In the genomic region with DNA sequence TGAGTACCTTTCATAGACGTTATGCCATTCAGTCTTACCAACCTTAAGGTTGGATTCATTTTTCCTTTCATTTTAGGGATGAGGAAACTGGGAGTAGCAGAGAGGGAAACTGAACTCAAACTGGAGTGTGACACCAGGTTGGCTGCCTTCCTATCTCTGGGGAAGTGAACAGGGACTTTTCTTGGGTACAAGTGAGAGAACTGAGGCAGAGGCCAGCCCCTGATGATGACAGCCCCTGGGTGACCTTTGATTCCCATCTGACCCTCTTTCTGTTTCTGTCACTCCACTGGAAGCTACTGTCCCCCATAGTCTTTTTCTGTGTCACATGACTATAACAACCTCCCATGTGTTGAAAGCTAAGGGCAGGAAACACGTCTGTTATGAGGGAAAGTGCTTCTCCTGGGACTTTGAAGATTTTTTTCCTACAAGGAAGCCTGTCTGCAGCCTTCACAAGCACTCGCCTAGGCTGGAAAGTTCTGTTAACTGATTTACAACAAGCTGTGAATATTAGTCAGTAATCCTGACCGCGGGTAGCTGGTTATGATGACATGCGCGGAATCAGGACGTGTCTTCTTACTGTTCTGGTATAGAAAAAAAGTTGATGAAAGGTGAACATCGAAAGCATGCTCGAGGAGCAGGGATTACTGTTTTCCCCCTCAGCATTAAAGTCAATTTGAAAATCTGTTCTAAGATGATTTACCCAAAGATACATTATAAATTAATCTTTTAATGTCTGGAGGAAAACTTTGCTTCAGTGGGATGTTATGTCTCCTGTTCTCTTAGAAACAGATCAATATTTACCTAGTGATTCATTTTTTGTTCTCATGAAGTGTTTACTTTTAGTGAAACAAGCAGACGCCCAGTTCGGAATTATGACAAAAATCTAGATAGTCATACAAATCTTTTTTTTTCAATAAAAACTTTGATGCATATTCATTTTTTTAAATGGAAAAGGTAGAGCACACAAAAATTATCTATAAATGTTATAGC, we compare ENCODE assay signal across 10 cellular contexts. TPM values are rescaled to one million over a fixed set of nuclear protein-coding genes. Genes with fewer than 3 reads are reported as not detected.
DNase-seq lines count a peak whose midpoint lies in the region; ATAC-seq and TF ChIP-seq lines count a peak whose summit lies in the region.
"Had no signal": no experiment of that assay in that cellular context is flagged by ENCODE, and none has a peak within 500 bp of the region (broad histone marks: within the 10 kb centered on the region; RNA-seq: fewer than 3 reads in every experiment).

No MANE protein-coding gene starts in this region.

- H3K36me3 ChIP-seq in gastroesophageal sphincter (peaks cover 0 to 51% of the 10 kb centered on the region in 2 donors), OCI-LY7 (ENCODE audit: insufficient read depth, low read length) (peaks cover 8% of the 10 kb centered on the region; the same call in 1 of the 2 replicates)

- no peaks in the 10 kb centered on the region for H3K9me2 ChIP-seq in OCI-LY7 (ENCODE audit: insufficient read depth, low read length)

- ATAC-seq in T-helper 17 cell = no peak
- peak; percentile 65 for ATAC-seq in gastroesophageal sphincter
- ATAC-seq in sciatic nerve = peak; percentile 81
- ATAC-seq in HG03159 (IDR thresholded peaks at IDR 0.05; ENCODE audit: unreplicated experiment) = no peak

- no TSS peak for BruUV-seq in OCI-LY7 (replicated peaks; lab: Mats Ljungman, UMichigan)

- H3K27me3 ChIP-seq in gastroesophageal sphincter = no peaks in the 10 kb centered on the region

- WGBS in gastroesophageal sphincter (ENCODE audit: low coverage in 1 of 2), 2 donors = 9 to 16% methylated on average over 10 to 11 of the region's 12 CpGs

- intact Hi-C loops in sciatic nerve (cut with DNase I) = no loop called here
- intact Hi-C loops in OCI-LY7 (cut with micrococcal nuclease; ENCODE audit: unreplicated experiment) = no loop called here
- intact Hi-C loops in posterior vena cava (cut with DNase I) = no loop called here

- TF ChIP-seq EP300 in gastroesophageal sphincter (IDR thresholded peaks at IDR 0.05) = no peak

- no peak overlapping the region for H3K4me3 ChIP-seq in gastroesophageal sphincter
- no peak overlapping the region for H3K4me3 ChIP-seq in OCI-LY7 (ENCODE audit: low read depth, low read length, poor library complexity, severe bottlenecking)

- H3K4me1 Mint-ChIP-seq in T-helper 17 cell = peaks cover 9% of the 10 kb centered on the region
- H3K4me1 Mint-ChIP-seq: activated B cell treated with CpG ODN at 0.5 μM for 24 hours had no signal

- peaks cover 8 to 95% (median 28%) of the 10 kb centered on the region in 3 donors for H3K4me1 ChIP-seq in gastroesophageal sphincter
- H3K4me1 ChIP-seq in OCI-LY7 (ENCODE audit: insufficient read depth, low read length, poor library complexity, severe bottlenecking) = peaks cover 4% of the 10 kb centered on the region

- no peaks in the 10 kb centered on the region for H3K27me3 Mint-ChIP-seq in T-helper 17 cell
- H3K27me3 Mint-ChIP-seq: activated B cell treated with CpG ODN at 0.5 μM for 24 hours had no signal

- no peaks in the 10 kb centered on the region for H3K9me3 ChIP-seq in T-helper 17 cell (ENCODE audit: control insufficient read depth, low read length, poor library complexity, severe bottlenecking)
- H3K9me3 ChIP-seq in gastroesophageal sphincter = no peaks in the 10 kb centered on the region
- no peaks in the 10 kb centered on the region for H3K9me3 ChIP-seq in OCI-LY7 (ENCODE audit: low read length)

- H3K4me3 Mint-ChIP-seq in T-helper 17 cell = no peak overlapping the region
- H3K4me3 Mint-ChIP-seq: activated B cell treated with CpG ODN at 0.5 μM for 24 hours had no signal

- DNase-seq in GM04503 (ENCODE audit: low read depth) (peak; percentile 39), T-helper 17 cell (no peak), sciatic nerve (ENCODE audit: low spot score) (no peak), OCI-LY7 (ENCODE audit: low spot score) (no peak), posterior vena cava (ENCODE audit: low spot score) (no peak), GDM1 (lab: John Stamatoyannopoulos, UW) (no peak)
- DNase-seq: activated B cell treated with CpG ODN at 0.5 μM for 24 hours, MV-4-11 had no signal

- CTCF ChIA-PET in OCI-LY7 (lab: Charles Lee; ENCODE audit: unreplicated experiment) = no interaction called here

- no peak overlapping the region for H3K4me2 ChIP-seq in OCI-LY7 (ENCODE audit: low read length)

- H3K27ac ChIP-seq in gastroesophageal sphincter (peak overlapping the region; percentile 81 to 90 (median 84)), OCI-LY7 (ENCODE audit: low read depth, low read length, poor library complexity, severe bottlenecking) (no peak overlapping the region)

- H2AFZ ChIP-seq in OCI-LY7 (ENCODE audit: low read length) = no peak overlapping the region

- peak overlapping the region; percentile 9 for H3K27ac Mint-ChIP-seq in T-helper 17 cell
- H3K27ac Mint-ChIP-seq: activated B cell treated with CpG ODN at 0.5 μM for 24 hours had no signal

- TF ChIP-seq CTCF in gastroesophageal sphincter (IDR thresholded peaks at IDR 0.05) (no peak), OCI-LY7 (conservative IDR thresholded peaks at IDR 0.05; ENCODE audit: low read length) (no peak)

- peaks cover 6% of the 10 kb centered on the region for H3K36me3 Mint-ChIP-seq in T-helper 17 cell (ENCODE audit: low read depth)

- POLR2A ChIA-PET in OCI-LY7 (lab: Charles Lee) = no interaction called here

- no peak for TF ChIP-seq POLR2A in gastroesophageal sphincter (IDR thresholded peaks at IDR 0.05)

- H4K20me1 ChIP-seq in OCI-LY7 (ENCODE audit: insufficient read depth, low read length) = no peaks in the 10 kb centered on the region

- H3K79me2 ChIP-seq in OCI-LY7 (ENCODE audit: insufficient read depth, low read depth, low read length) = no peaks in the 10 kb centered on the region

RNA-seq across cellular contexts. Expression of gene ABHD2, which starts 31.5 kb away (rescaled TPM):
- total RNA-seq in T-helper 17 cell (10 to 100 TPM; 55.6 to 58.2 TPM), gastroesophageal sphincter (100 to 1,000 TPM in 1 of 4 donors, 10 to 100 TPM in 3; 54.6 to 108 (median 75.9) TPM), sciatic nerve (70.5 TPM), OCI-LY7 (2022) (22.8 and 30.3 TPM in 2 replicates), posterior vena cava (100 to 1,000 TPM in 1 of 2 donors, 10 to 100 TPM in 1; 88.7 to 142 TPM)
- total RNA-seq in OCI-LY7 (2014; rRNA removed; shearing (Covaris generic)) = 12.6 and 16.1 TPM in 2 replicates

Comparison
In these comparisons a context has a peak if more than half of its experiments do, and no peak if none do; other contexts are left out.
1. ATAC-seq: peak in gastroesophageal sphincter (single experiment) and sciatic nerve (single experiment); none in T-helper 17 cell (single experiment) and HG03159 (single experiment).